In the genomic region with DNA sequence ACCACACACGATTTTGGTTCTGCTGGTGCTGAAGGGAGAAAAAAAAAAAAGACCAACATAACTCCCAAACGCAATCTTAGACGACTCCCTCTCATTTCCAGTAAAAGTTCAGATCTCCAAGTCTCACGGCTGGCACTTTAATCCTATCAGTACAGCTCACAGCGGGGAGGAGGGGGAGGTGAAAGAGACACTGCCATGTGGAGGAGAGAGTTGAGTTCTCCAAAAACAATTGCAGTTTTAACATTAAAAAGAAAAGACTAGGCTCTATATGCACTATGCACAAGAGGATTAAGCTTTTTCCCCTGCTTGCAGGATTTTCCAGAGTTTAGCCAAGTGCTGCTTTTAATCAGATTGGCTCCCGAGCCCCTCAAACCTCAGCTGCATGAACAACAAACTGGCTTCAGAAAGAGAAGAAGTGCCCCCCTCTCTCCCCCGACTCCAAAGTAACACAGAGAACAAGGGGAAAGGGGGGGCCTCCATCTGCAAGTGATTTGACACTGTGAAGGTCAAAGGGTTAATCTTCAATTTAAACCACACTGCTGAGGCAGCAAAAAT, we compare ENCODE assay signal across 9 cellular contexts. TPM values are rescaled to one million over a fixed set of nuclear protein-coding genes. Genes with fewer than 3 reads are reported as not detected.
DNase-seq lines count a peak whose midpoint lies in the region; ATAC-seq and TF ChIP-seq lines count a peak whose summit lies in the region.
"Had no signal": no experiment of that assay in that cellular context is flagged by ENCODE, and none has a peak within 500 bp of the region (broad histone marks: within the 10 kb centered on the region; RNA-seq: fewer than 3 reads in every experiment).

No MANE protein-coding gene starts in this region.

- no peak for TF ChIP-seq CTCF in brain (conservative IDR thresholded peaks at IDR 0.05)
- no peak for TF ChIP-seq CTCF in lower lobe of right lung (IDR thresholded peaks at IDR 0.05)
- TF ChIP-seq CTCF in upper lobe of left lung (IDR thresholded peaks at IDR 0.05) = no peak

- H3K4me3 ChIP-seq in lower lobe of right lung = no peak overlapping the region
- H3K4me3 ChIP-seq in upper lobe of left lung = no peak overlapping the region

- ATAC-seq in lower lobe of right lung (no peak), upper lobe of left lung (ENCODE audit: low FRiP score in 2 of 2) (no peak), HG03025 (IDR thresholded peaks at IDR 0.05; ENCODE audit: low FRiP score, unreplicated experiment) (no peak)
- ATAC-seq in stimulated activated naive CD8-positive, alpha-beta T cell treated with anti-CD3 and anti-CD28 coated beads, Interleukin-15, Interleukin-2, amounts not matched to agents 100 U/mL and 50 U/mL, for 24 hours = no peak

- peaks cover 100% of the 10 kb centered on the region for H3K4me1 Mint-ChIP-seq in brain

- peaks cover 73% of the 10 kb centered on the region for H3K4me1 ChIP-seq in lower lobe of right lung
- H3K4me1 ChIP-seq in upper lobe of left lung = peaks cover 51 to 56% (median 54%) of the 10 kb centered on the region in 4 donors

- no peaks in the 10 kb centered on the region for H3K9me3 ChIP-seq in lower lobe of right lung
- H3K9me3 ChIP-seq in upper lobe of left lung = no peaks in the 10 kb centered on the region

- H3K27me3 ChIP-seq in lower lobe of right lung (ENCODE audit: low read depth) = no peaks in the 10 kb centered on the region
- H3K27me3 ChIP-seq in upper lobe of left lung = no peaks in the 10 kb centered on the region

- peaks cover 0 to 5% (median 0%) of the 10 kb centered on the region in 5 experiments for H3K9me3 Mint-ChIP-seq in brain

- intact Hi-C loops in lower lobe of right lung (cut with DNase I) = no loop called here

- peak overlapping the region; percentile 35 to 96 (median 95) for H3K27ac Mint-ChIP-seq in brain

- H3K36me3 ChIP-seq in lower lobe of right lung = peaks cover 25% of the 10 kb centered on the region
- peaks cover 0 to 14% (median 4%) of the 10 kb centered on the region in 4 donors for H3K36me3 ChIP-seq in upper lobe of left lung

- WGBS in upper lobe of left lung, 2 donors = 30 to 38% methylated on average over 7 of the region's 7 CpGs

- peak; percentile 15 for DNase-seq in NCI-H2171 treated with DMSO at 0.1 percent for 48 hours (lab: John Stamatoyannopoulos, UW)
- DNase-seq in NCI-H2171 (lab: John Stamatoyannopoulos, UW) = no peak
- DNase-seq in lower lobe of right lung = no peak
- DNase-seq in upper lobe of left lung = no peak
- no peak for DNase-seq in stimulated activated naive CD8-positive, alpha-beta T cell treated with anti-CD3 and anti-CD28 coated beads, Interleukin-15, Interleukin-2, amounts not matched to agents 100 U/mL and 50 U/mL, for 24 hours
- DNase-seq in SW480 (ENCODE audit: low spot score) = no peak
- DNase-seq: effector CD8-positive, alpha-beta T cell had no signal

- peak overlapping the region; percentile 19 to 72 (median 67) for H3K4me3 Mint-ChIP-seq in brain

- TF ChIP-seq POLR2A in upper lobe of left lung (IDR thresholded peaks at IDR 0.05) = no peak

- no peak for TF ChIP-seq EP300 in upper lobe of left lung (IDR thresholded peaks at IDR 0.05)

- H3K36me3 Mint-ChIP-seq in brain = peaks cover 18% of the 10 kb centered on the region

- H3K27me3 Mint-ChIP-seq in brain = peaks cover 21% of the 10 kb centered on the region

- H3K27ac ChIP-seq in lower lobe of right lung = peak overlapping the region; percentile 79
- H3K27ac ChIP-seq in upper lobe of left lung = peak overlapping the region in 3 of 4 donors; percentile 68 to 81 (median 78)

RNA-seq across cellular contexts. Expression of a gene that starts 16.7 kb away (rescaled TPM):
- polyA plus RNA-seq in brain (ENCODE audit: insufficient read depth, low read depth, low replicate concordance) = 22.7 TPM
- total RNA-seq in lower lobe of right lung (17.2 TPM), upper lobe of left lung (100 to 1,000 TPM in 1 of 6 donors, 10 to 100 TPM in 4, 1 to 10 TPM in 1; 9.9 to 118 (median 26.2) TPM)

RNA-seq across cellular contexts. Expression of a gene that starts 53.0 kb away (rescaled TPM):
- polyA plus RNA-seq in brain (ENCODE audit: insufficient read depth, low read depth, low replicate concordance) = 457 TPM
- total RNA-seq in lower lobe of right lung = 138 TPM
- 100 to 1,000 TPM in 5 of 6 donors, 10 to 100 TPM in 1; 55.5 to 342 (median 191) TPM for total RNA-seq in upper lobe of left lung
